In the genomic region with DNA sequence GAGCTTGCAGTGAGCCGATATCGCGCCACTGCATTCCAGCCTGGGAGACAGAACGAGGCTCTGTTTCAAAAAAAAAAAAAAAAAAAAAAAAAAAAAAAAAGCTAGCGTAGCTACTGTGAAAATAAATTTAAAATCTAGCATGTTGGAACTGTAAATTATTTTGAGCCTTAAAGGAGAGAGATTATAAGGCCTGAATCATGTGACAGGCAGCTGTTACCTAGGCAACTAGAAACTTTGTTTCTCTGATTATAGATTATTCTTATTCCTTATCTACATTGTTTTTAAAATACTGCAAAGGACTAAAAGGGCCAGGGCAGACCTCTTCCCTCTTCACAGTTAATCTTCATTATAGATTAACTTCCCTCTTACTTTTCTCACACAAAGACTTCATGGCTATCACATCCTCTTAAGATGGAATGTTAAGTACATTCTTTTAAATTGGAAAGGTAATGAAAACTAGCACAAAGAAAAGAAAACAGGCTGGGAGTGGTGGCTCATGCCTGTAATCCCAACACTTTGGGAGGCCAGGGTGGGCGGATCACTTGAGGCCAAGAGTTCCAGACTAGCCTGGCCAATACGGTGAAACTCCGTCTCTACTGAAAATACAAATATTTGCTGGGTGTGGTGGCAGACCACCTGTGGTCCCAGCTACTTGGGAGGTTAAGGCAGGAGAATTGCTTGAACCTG, we compare ENCODE assay signal across 17 cellular contexts.
"Had no signal": no experiment of that assay in that cellular context is flagged by ENCODE, and none has a peak within 500 bp of the region (broad histone marks: within the 10 kb centered on the region; RNA-seq: fewer than 3 reads in every experiment).

No MANE protein-coding gene starts in this region.

- H3K27me3 ChIP-seq: breast epithelium, esophagus squamous epithelium, heart left ventricle, neutrophil, uterus had no signal

- H3K9me3 ChIP-seq: breast epithelium, esophagus squamous epithelium, heart left ventricle, neutrophil, prostate gland, uterus had no signal

- H3K4me3 Mint-ChIP-seq: activated naive CD4-positive, alpha-beta T cell treated with anti-CD3 and anti-CD28 coated beads, Interleukin-2, amount 50 U/mL, for 24 hours; stimulated activated naive CD8-positive, alpha-beta T cell treated with anti-CD3 and anti-CD28 coated beads, Interleukin-15, Interleukin-2, amounts not matched to agents 100 ng/mL and 50 ng/mL, for 24 hours had no signal

- H3K9me3 Mint-ChIP-seq: activated naive CD4-positive, alpha-beta T cell treated with anti-CD3 and anti-CD28 coated beads, Interleukin-2, amount 50 U/mL, for 24 hours; naive B cell; stimulated activated naive CD8-positive, alpha-beta T cell treated with anti-CD3 and anti-CD28 coated beads, Interleukin-15, Interleukin-2, amounts not matched to agents 100 ng/mL and 50 ng/mL, for 24 hours had no signal

- ATAC-seq: heart left ventricle, left ventricle myocardium superior had no signal

- H3K27ac Mint-ChIP-seq: activated naive CD4-positive, alpha-beta T cell treated with anti-CD3 and anti-CD28 coated beads, Interleukin-2, amount 50 U/mL, for 24 hours; naive B cell; stimulated activated naive CD8-positive, alpha-beta T cell treated with anti-CD3 and anti-CD28 coated beads, Interleukin-15, Interleukin-2, amounts not matched to agents 100 ng/mL and 50 ng/mL, for 24 hours had no signal

- H3K27ac ChIP-seq: breast epithelium, esophagus squamous epithelium, heart left ventricle, neutrophil, prostate gland, uterus had no signal

- H3K4me1 ChIP-seq: breast epithelium, esophagus squamous epithelium, prostate gland, uterus had no signal

- H3K4me3 ChIP-seq: breast epithelium, esophagus squamous epithelium, heart left ventricle, prostate gland, uterus had no signal

- H3K27me3 Mint-ChIP-seq: activated naive CD4-positive, alpha-beta T cell treated with anti-CD3 and anti-CD28 coated beads, Interleukin-2, amount 50 U/mL, for 24 hours had no signal

- H3K36me3 ChIP-seq: breast epithelium, esophagus squamous epithelium, heart left ventricle, neutrophil, prostate gland, uterus had no signal

- DNase-seq: activated CD4-positive, alpha-beta T cell treated with anti-CD3 and anti-CD28 coated beads, Interleukin-2, amount 50 U/mL, for 4 hours; activated CD4-positive, CD25-positive, alpha-beta regulatory T cell treated with anti-CD3 and anti-CD28 coated beads, Interleukin-2, amount 50 U/mL, for 72 hours; activated T-cell treated with anti-CD3 and anti-CD28 coated beads, Interleukin-2, amount 50 U/mL, for 1 hour; esophagus squamous epithelium; heart left ventricle; islet precursor cell; left ventricle myocardium superior; midbrain; naive B cell; stimulated activated CD4-positive, alpha-beta T cell treated with anti-CD3 and anti-CD28 coated beads, Interleukin-2, amount 100 ng/mL, for 48 hours; T-helper 2 cell; uterus had no signal

- H3K36me3 Mint-ChIP-seq: activated naive CD4-positive, alpha-beta T cell treated with anti-CD3 and anti-CD28 coated beads, Interleukin-2, amount 50 U/mL, for 24 hours; naive B cell had no signal

- H3K4me1 Mint-ChIP-seq: activated naive CD4-positive, alpha-beta T cell treated with anti-CD3 and anti-CD28 coated beads, Interleukin-2, amount 50 U/mL, for 24 hours had no signal
